ENCODE assay signal across 16 cellular contexts in genomic region chr6:166836785-166837718, GRCh38.
DNase-seq lines count a peak whose midpoint lies in the region; ATAC-seq and TF ChIP-seq lines count a peak whose summit lies in the region.
"Had no signal": no experiment of that assay in that cellular context is flagged by ENCODE, and none has a peak within 500 bp of the region (broad histone marks: within the 10 kb centered on the region; RNA-seq: fewer than 3 reads in every experiment).

No MANE protein-coding gene starts in this region.

- no peak overlapping the region for H3K27ac Mint-ChIP-seq in endodermal cell
- H3K27ac Mint-ChIP-seq in immature natural killer cell = no peak overlapping the region
- H3K27ac Mint-ChIP-seq: CD8-positive, alpha-beta memory T cell; H9 had no signal

- DNase-seq in H7 = peak; percentile 80
- DNase-seq in endodermal cell = no peak
- peak; percentile 10 for DNase-seq in mesendoderm
- no peak for DNase-seq in sciatic nerve (ENCODE audit: low spot score)
- no peak for DNase-seq in immature natural killer cell
- no peak for DNase-seq in nucleus accumbens (lab: John Stamatoyannopoulos, UW)
- DNase-seq in NCI-H187 (lab: John Stamatoyannopoulos, UW) = no peak
- DNase-seq: 8988T; AML-193; Caco-2; CD8-positive, alpha-beta memory T cell; DND-41; GDM1; H9 had no signal

- H3K27ac ChIP-seq in endodermal cell (ENCODE audit: low read depth, low read length) (no peak overlapping the region), mesendoderm (ENCODE audit: low read depth, low read length) (no peak overlapping the region)
- H3K27ac ChIP-seq: BLaER1 had no signal

- no peaks in the 10 kb centered on the region for H3K79me2 ChIP-seq in mesendoderm (ENCODE audit: control insufficient read depth, insufficient read depth, low read length)

- no peak overlapping the region for H3K23ac ChIP-seq in mesendoderm (ENCODE audit: low read length)

- no peaks in the 10 kb centered on the region for H3K36me3 ChIP-seq in H7 (replicated peaks; ENCODE audit: control insufficient read depth, insufficient read depth, low read length)
- H3K36me3 ChIP-seq in endodermal cell (ENCODE audit: control insufficient read depth, insufficient read depth, low read length) = no peaks in the 10 kb centered on the region
- no peaks in the 10 kb centered on the region for H3K36me3 ChIP-seq in mesendoderm (ENCODE audit: control insufficient read depth, insufficient read depth, low read length)
- H3K36me3 ChIP-seq: BLaER1 had no signal

- H3K27me3 Mint-ChIP-seq in endodermal cell (ENCODE audit: insufficient read depth) (no peaks in the 10 kb centered on the region), immature natural killer cell (ENCODE audit: low read depth in 3 of 3) (peaks cover 0 to 3% (median 2%) of the 10 kb centered on the region in 3 donors)

- H2BK15ac ChIP-seq in mesendoderm (replicated peaks; ENCODE audit: low read depth) = no peak overlapping the region

- H4K5ac ChIP-seq in mesendoderm (ENCODE audit: low read length) = no peak overlapping the region

- H3K36me3 Mint-ChIP-seq in endodermal cell (ENCODE audit: low read depth) (no peaks in the 10 kb centered on the region), immature natural killer cell (no peaks in the 10 kb centered on the region)

- no peaks in the 10 kb centered on the region for H3K27me3 ChIP-seq in H7 (ENCODE audit: control insufficient read depth, insufficient read depth, low read length)
- no peaks in the 10 kb centered on the region for H3K27me3 ChIP-seq in endodermal cell (ENCODE audit: control insufficient read depth, insufficient read depth, low read length, poor library complexity, severe bottlenecking)
- H3K27me3 ChIP-seq in mesendoderm (ENCODE audit: insufficient read depth, low read length, poor library complexity) = no peaks in the 10 kb centered on the region
- H3K27me3 ChIP-seq: BLaER1 had no signal

- no peak overlapping the region for H2AK5ac ChIP-seq in mesendoderm (ENCODE audit: low read length)

- peak; percentile 18 for TF ChIP-seq CTCF in endodermal cell (conservative IDR thresholded peaks at IDR 0.05)

- H3K4me1 ChIP-seq in endodermal cell (ENCODE audit: control insufficient read depth, insufficient read depth, low read length) (no peaks in the 10 kb centered on the region), mesendoderm (ENCODE audit: control insufficient read depth, low read depth, low read length) (no peaks in the 10 kb centered on the region)
- H3K4me1 ChIP-seq: Caco-2 had no signal

- H2BK120ac ChIP-seq in mesendoderm (ENCODE audit: low read depth, low read length) = no peak overlapping the region

- no peak overlapping the region for H2BK5ac ChIP-seq in mesendoderm (ENCODE audit: low read length)

- H3K79me1 ChIP-seq in mesendoderm (ENCODE audit: low read length) = no peaks in the 10 kb centered on the region

- H3K4me2 ChIP-seq in mesendoderm (ENCODE audit: low read length) = no peak overlapping the region
- H3K4me2 ChIP-seq: BLaER1 had no signal

- H3K9ac ChIP-seq in endodermal cell (ENCODE audit: extremely low read depth, low read length, poor library complexity, severe bottlenecking) (no peak overlapping the region), mesendoderm (ENCODE audit: low read length) (no peak overlapping the region)
- H3K9ac ChIP-seq: BLaER1 had no signal

- 90 to 98% methylated on average over 9 to 33 of the region's 33 CpGs for WGBS in endodermal cell (ENCODE audit: insufficient coverage in 1 of 2, insufficient read length in 1 of 2), 2 experiments
- WGBS in mesendoderm (ENCODE audit: extremely low coverage, insufficient coverage, low lambda C conversion rate) = no CpG with 5 or more reads among the region's 33 CpGs

- no peak overlapping the region for H3K4me3 Mint-ChIP-seq in endodermal cell
- H3K4me3 Mint-ChIP-seq in immature natural killer cell = no peak overlapping the region
- H3K4me3 Mint-ChIP-seq: CD8-positive, alpha-beta memory T cell; H9 had no signal

- intact Hi-C loops in sciatic nerve (cut with DNase I) = no loop called here

- H3K9me3 Mint-ChIP-seq in endodermal cell (no peaks in the 10 kb centered on the region), immature natural killer cell (no peaks in the 10 kb centered on the region)
- H3K9me3 Mint-ChIP-seq: H9 had no signal

- H4K8ac ChIP-seq in mesendoderm (ENCODE audit: low read depth, low read length) = no peak overlapping the region

- no peaks in the 10 kb centered on the region for H3K9me3 ChIP-seq in endodermal cell (ENCODE audit: control insufficient read depth, low read length)
- H3K9me3 ChIP-seq: BLaER1, Caco-2 had no signal

- no peak overlapping the region for H3K4ac ChIP-seq in mesendoderm (ENCODE audit: low read depth, low read length)

- no peak overlapping the region for H3K56ac ChIP-seq in mesendoderm (ENCODE audit: low read length)

- H3K18ac ChIP-seq in mesendoderm (ENCODE audit: low read length) = no peak overlapping the region

- H3K4me1 Mint-ChIP-seq in endodermal cell (no peaks in the 10 kb centered on the region), immature natural killer cell (no peaks in the 10 kb centered on the region)
- H3K4me1 Mint-ChIP-seq: CD8-positive, alpha-beta memory T cell had no signal

- ATAC-seq in sciatic nerve (peak; percentile 13), HG02571 (IDR thresholded peaks at IDR 0.05; ENCODE audit: unreplicated experiment) (no peak)

- no peak overlapping the region for H3K4me3 ChIP-seq in H7 (ENCODE audit: insufficient read depth, low read depth, low read length)
- no peak overlapping the region for H3K4me3 ChIP-seq in endodermal cell (ENCODE audit: low read length)
- no peak overlapping the region for H3K4me3 ChIP-seq in mesendoderm (ENCODE audit: low read length)
- H3K4me3 ChIP-seq: BLaER1 had no signal

Comparison
In these comparisons a context has a peak if more than half of its experiments do, and no peak if none do; other contexts are left out.
1. DNase-seq: peak in H7 (single experiment) and mesendoderm (single experiment); none in endodermal cell (single experiment), sciatic nerve (single experiment), immature natural killer cell (0 of 3), nucleus accumbens (0 of 56) and NCI-H187 (0 of 2).